9 cellular contexts compared by ENCODE assay signal in the genomic region with DNA sequence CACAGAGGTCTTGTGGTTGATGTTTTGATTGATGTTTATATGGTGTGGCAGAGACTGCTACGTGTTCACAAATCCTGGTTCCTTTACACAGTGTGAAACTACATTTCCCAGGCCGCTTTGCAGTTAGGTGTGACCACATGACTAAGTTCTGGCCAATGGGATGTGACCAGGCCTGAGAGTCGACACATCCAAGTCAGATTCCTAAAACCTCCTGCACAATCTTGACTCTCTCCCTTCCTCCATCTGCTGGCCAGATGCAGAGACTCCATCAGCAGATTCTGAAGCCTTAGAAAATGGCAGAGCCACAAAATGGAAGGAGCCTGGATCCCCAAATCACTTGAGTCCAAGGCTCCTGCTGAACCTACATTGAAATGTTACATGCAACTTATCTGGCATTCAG. TPM values are rescaled to one million over a fixed set of nuclear protein-coding genes. Genes with fewer than 3 reads are reported as not detected.
DNase-seq lines count a peak whose midpoint lies in the region; ATAC-seq and TF ChIP-seq lines count a peak whose summit lies in the region.
"Had no signal": no experiment of that assay in that cellular context is flagged by ENCODE, and none has a peak within 500 bp of the region (broad histone marks: within the 10 kb centered on the region; RNA-seq: fewer than 3 reads in every experiment).

No MANE protein-coding gene starts in this region.

- intact Hi-C loops in Calu3 (cut with micrococcal nuclease; ENCODE audit: unreplicated experiment) (no loop called here), IMR-90 (cut with micrococcal nuclease) (no loop called here), tibial artery (cut with DNase I; ENCODE audit: low total_unique reads) (loop anchor here (10.0 kb wide), 1 partner anchor 83 kb away; no protein-coding TSS in a partner anchor)

- 83% methylated on average over 2 of the region's 3 CpGs; no CpG with 5 or more reads in 1 of the 2 experiments for WGBS in IMR-90 (ENCODE audit: extremely low coverage in 2 of 2, insufficient read length in 1 of 2), 2 experiments
- 82% methylated on average over 3 of the region's 3 CpGs for WGBS in liver

- H3K14ac ChIP-seq in IMR-90 (replicated peaks; ENCODE audit: low read depth, low read length), result no peak overlapping the region

- dilution Hi-C loops in IMR-90 (cut with HindIII; ENCODE audit: low sequenced_read_pairs, unreplicated experiment), result no loop called here

- H3K36me3 Mint-ChIP-seq in Calu3 (ENCODE audit: insufficient read depth, unreplicated experiment), result no peaks in the 10 kb centered on the region
- H3K36me3 Mint-ChIP-seq in effector memory CD8-positive, alpha-beta T cell (ENCODE audit: insufficient read depth), result peaks cover 2% of the 10 kb centered on the region

- H3K9ac ChIP-seq in IMR-90 (ENCODE audit: low read depth, low read length) (no peak overlapping the region), liver (ENCODE audit: low read depth in 1 of 2, low read length in 2 of 2) (no peak overlapping the region)

- no peak for TF ChIP-seq POLR2A in IMR-90 (IDR thresholded peaks at IDR 0.05; ENCODE audit: low read depth, low read length)

- H2AK5ac ChIP-seq in IMR-90 (ENCODE audit: low read depth, low read length), result no peak overlapping the region

- 0 out of 2 replicates have a peak, but pooled peaks cover 6% of the 10 kb centered on the region for H3K9me1 ChIP-seq in IMR-90 (ENCODE audit: insufficient read depth, low read length)

- CTCF ChIA-PET in Calu3 (lab: Charles Lee), result interaction anchor here (1.1 to 1.4 kb wide), 2 partner anchors 15 to 46 kb away, joined by 3 read pairs; partner anchors contain the start of gene TEAD2
- CTCF ChIA-PET in IMR-90 (lab: Yijun Ruan, JAX), result no interaction called here

- H3K27ac ChIP-seq in IMR-90 (ENCODE audit: insufficient read depth, low read length), result no peak overlapping the region
- H3K27ac ChIP-seq in liver (ENCODE audit: low read depth in 1 of 2, low read length in 2 of 2), result no peak overlapping the region
- H3K27ac ChIP-seq in tibial artery, result no peak overlapping the region
- H3K27ac ChIP-seq: epithelial cell of prostate had no signal

- H2BK120ac ChIP-seq in IMR-90 (ENCODE audit: low read depth, low read length), result no peak overlapping the region

- BruUV-seq in Calu3 (replicated peaks; lab: Mats Ljungman, UMichigan) (no TSS peak), IMR-90 (replicated peaks; lab: Mats Ljungman, UMichigan) (no TSS peak)

- H4K8ac ChIP-seq in IMR-90 (ENCODE audit: low read depth in 2 of 2, low read length in 2 of 2), result 0 out of 4 replicates have a peak overlapping the region, but pooled peaks of 1 of the 2 experiments have one; percentile 23

- no peak overlapping the region for H4K5ac ChIP-seq in IMR-90 (ENCODE audit: low read depth, low read length)

- H3K18ac ChIP-seq in IMR-90 (ENCODE audit: low read depth, low read length), result no peak overlapping the region

- H3K4me3 Mint-ChIP-seq in Calu3 (ENCODE audit: low read depth, unreplicated experiment), result no peak overlapping the region
- no peak overlapping the region for H3K4me3 Mint-ChIP-seq in effector memory CD8-positive, alpha-beta T cell

- no peak overlapping the region for H2BK20ac ChIP-seq in IMR-90 (ENCODE audit: low read depth, low read length)

- peak; percentile 89 for ATAC-seq in IMR-90 (ENCODE audit: low read depth)
- ATAC-seq in effector memory CD8-positive, alpha-beta T cell (replicated peaks), result no peak
- no peak for ATAC-seq in GM21576 (IDR thresholded peaks at IDR 0.05; ENCODE audit: unreplicated experiment)

- H3K79me1 ChIP-seq in IMR-90 (ENCODE audit: low read depth in 1 of 2, low read length in 2 of 2), result peaks cover 0 to 26% of the 10 kb centered on the region in 2 experiments; a peak in 3 of 4 replicates

- peaks cover 13% of the 10 kb centered on the region for H4K20me1 ChIP-seq in IMR-90 (ENCODE audit: insufficient read depth, low read length)

- H3K4me1 Mint-ChIP-seq in Calu3 (ENCODE audit: low read depth, unreplicated experiment), result no peaks in the 10 kb centered on the region
- H3K4me1 Mint-ChIP-seq in effector memory CD8-positive, alpha-beta T cell (ENCODE audit: low read depth in 2 of 2), result peaks cover 8 to 13% of the 10 kb centered on the region in 2 donors

- H3K9me3 ChIP-seq in IMR-90 (ENCODE audit: control insufficient read depth, insufficient read depth, low read length) (no peaks in the 10 kb centered on the region), liver (ENCODE audit: control insufficient read depth in 4 of 4, low read length in 3 of 4) (no peaks in the 10 kb centered on the region), tibial artery (no peaks in the 10 kb centered on the region)

- POLR2A ChIA-PET in IMR-90 (lab: Charles Lee; ENCODE audit: unreplicated experiment), result no interaction called here

- no peak overlapping the region for H4K91ac ChIP-seq in IMR-90 (ENCODE audit: insufficient read depth, low read depth, low read length)

- peak; percentile 39 for DNase-seq in Calu3
- DNase-seq in IMR-90, result peak; percentile 82
- peak; percentile 79 for DNase-seq in amniotic epithelial cell (ENCODE audit: low read depth)
- DNase-seq in effector memory CD8-positive, alpha-beta T cell, result no peak
- no peak for DNase-seq in ureter (ENCODE audit: low spot score)
- no peak for DNase-seq in tibial artery

- peaks cover 20% of the 10 kb centered on the region for H3K27me3 Mint-ChIP-seq in Calu3 (ENCODE audit: unreplicated experiment)
- peaks cover 5 to 14% of the 10 kb centered on the region in 2 donors for H3K27me3 Mint-ChIP-seq in effector memory CD8-positive, alpha-beta T cell

- in situ Hi-C loops in IMR-90 (cut with MboI; ENCODE audit: low sequenced_read_pairs), result no loop called here

- H3K36me3 ChIP-seq in IMR-90 (ENCODE audit: control insufficient read depth, insufficient read depth, low read length), result peaks cover 74% of the 10 kb centered on the region
- peaks cover 0 to 14% (median 6%) of the 10 kb centered on the region in 4 donors for H3K36me3 ChIP-seq in liver (ENCODE audit: control insufficient read depth in 4 of 4, insufficient read depth in 3 of 4, low read depth in 1 of 4, low read length in 3 of 4)
- H3K36me3 ChIP-seq in tibial artery, result peaks cover 76 to 100% (median 86%) of the 10 kb centered on the region in 3 donors

- H3K4ac ChIP-seq in IMR-90 (ENCODE audit: low read depth, low read length), result no peak overlapping the region

- H2AFZ ChIP-seq in IMR-90 (replicated peaks; ENCODE audit: low read length, poor library complexity), result no peak overlapping the region

- TF ChIP-seq CTCF in Calu3 (IDR thresholded peaks at IDR 0.05; ENCODE audit: unreplicated experiment) (no peak), IMR-90 (conservative IDR thresholded peaks at IDR 0.05; ENCODE audit: low read depth, low read length) (peak; percentile 29; the same call in 1 of the 2 replicates), liver (IDR thresholded peaks at IDR 0.05; ENCODE audit: low read depth, low read length, missing input control) (peak; percentile 1), tibial artery (IDR thresholded peaks at IDR 0.05) (no peak)

- H3K27me3 ChIP-seq in IMR-90 (ENCODE audit: control insufficient read depth, insufficient read depth, low read length), result no peaks in the 10 kb centered on the region
- no peaks in the 10 kb centered on the region for H3K27me3 ChIP-seq in liver (ENCODE audit: control insufficient read depth in 4 of 4, insufficient read depth in 4 of 4, low read length in 3 of 4)
- H3K27me3 ChIP-seq in tibial artery, result no peaks in the 10 kb centered on the region

- no peak overlapping the region for H3K27ac Mint-ChIP-seq in Calu3 (ENCODE audit: unreplicated experiment)
- H3K27ac Mint-ChIP-seq in effector memory CD8-positive, alpha-beta T cell, result no peak overlapping the region

- no peak overlapping the region for H3K4me3 ChIP-seq in IMR-90 (ENCODE audit: insufficient read depth, low read depth, low read length)
- no peak overlapping the region for H3K4me3 ChIP-seq in liver (ENCODE audit: low read depth in 1 of 3, low read length in 3 of 3)
- H3K4me3 ChIP-seq in tibial artery, result no peak overlapping the region

- no peaks in the 10 kb centered on the region for H3K4me1 ChIP-seq in IMR-90 (ENCODE audit: control insufficient read depth, insufficient read depth, low read length)
- no peaks in the 10 kb centered on the region for H3K4me1 ChIP-seq in liver (ENCODE audit: control insufficient read depth in 4 of 4, insufficient read depth in 4 of 4, low read length in 3 of 4)
- no peaks in the 10 kb centered on the region for H3K4me1 ChIP-seq in tibial artery

- no peak overlapping the region for H2BK5ac ChIP-seq in IMR-90 (ENCODE audit: low read depth, low read length, poor library complexity, severe bottlenecking)

- H2BK15ac ChIP-seq in IMR-90 (ENCODE audit: low read depth, low read length), result no peak overlapping the region

- no peak overlapping the region for H3K4me2 ChIP-seq in IMR-90 (ENCODE audit: low read depth, low read length)

- H2AK9ac ChIP-seq in IMR-90 (replicated peaks; ENCODE audit: low read depth, low read length, poor library complexity), result no peak overlapping the region

- H3K56ac ChIP-seq in IMR-90 (ENCODE audit: extremely low read depth, insufficient read depth, low read length), result no peak overlapping the region

- H3K9me3 Mint-ChIP-seq in Calu3 (ENCODE audit: low read depth, unreplicated experiment), result peaks cover 3% of the 10 kb centered on the region
- H3K9me3 Mint-ChIP-seq in effector memory CD8-positive, alpha-beta T cell, result no peaks in the 10 kb centered on the region

- no peak overlapping the region for H3K23ac ChIP-seq in IMR-90 (ENCODE audit: low read depth, low read length)

- TF ChIP-seq RAD21 in IMR-90 (IDR thresholded peaks at IDR 0.05; ENCODE audit: low read length), result peak; percentile 18; the same call in 1 of the 2 replicates
- TF ChIP-seq RAD21 in liver (IDR thresholded peaks at IDR 0.05), result no peak

RNA-seq across cellular contexts. Expression of gene CD37, which starts 12.6 kb away (rescaled TPM):
- total RNA-seq in Calu3 (2022) (not detected in 2 replicates), IMR-90 (2012; rRNA removed) (not detected in 2 replicates), liver (1 to 10 TPM; 2.9 to 9.6 TPM), ureter (11.0 TPM)
- polyA plus RNA-seq in IMR-90 (2012; rRNA removed) (not detected in 2 replicates), liver (1 to 10 TPM; 3.7 to 4.1 TPM)
- polyA plus RNA-seq in IMR-90 (2012; cell fraction: cytosol; rRNA removed), result not detected in 2 replicates
- not detected in 2 replicates for polyA plus RNA-seq in IMR-90 (2012; cell fraction: nucleus; rRNA removed; ENCODE audit: low replicate concordance)

RNA-seq across cellular contexts. Expression of gene TEAD2, which starts 14.4 kb away (rescaled TPM):
- total RNA-seq in Calu3 (2022), result 2.4 TPM in 2 replicates
- total RNA-seq in IMR-90 (2012; rRNA removed), result 30.8 and 31.7 TPM in 2 replicates
- 33.6 and 37.6 TPM in 2 replicates for polyA plus RNA-seq in IMR-90 (2012; rRNA removed)
- polyA plus RNA-seq in IMR-90 (2012; cell fraction: cytosol; rRNA removed), result 30.8 and 35.5 TPM in 2 replicates
- polyA plus RNA-seq in IMR-90 (2012; cell fraction: nucleus; rRNA removed; ENCODE audit: low replicate concordance), result 30.3 and 49.5 TPM in 2 replicates
- total RNA-seq in liver, result 1 to 10 TPM; 3.3 to 8.1 TPM
- polyA plus RNA-seq in liver, result 1 to 10 TPM; 3.6 to 5.2 TPM
- 22.9 TPM for total RNA-seq in ureter

RNA-seq across cellular contexts. Expression of gene DKKL1, which starts 15.8 kb away (rescaled TPM):
- not detected in 2 replicates for total RNA-seq in Calu3 (2022)
- not detected in 2 replicates for total RNA-seq in IMR-90 (2012; rRNA removed)
- 0.67 TPM in 2 replicates for polyA plus RNA-seq in IMR-90 (2012; rRNA removed)
- polyA plus RNA-seq in IMR-90 (2012; cell fraction: cytosol; rRNA removed), result 0.25 and 0.31 TPM in 2 replicates
- polyA plus RNA-seq in IMR-90 (2012; cell fraction: nucleus; rRNA removed; ENCODE audit: low replicate concordance), result 0.20 and 0.29 TPM in 2 replicates
- under 1 TPM in 1 of 2 donors, not detected in 1; 0.14 TPM for total RNA-seq in liver
- under 1 TPM in 1 of 2 donors, not detected in 1; 0.16 TPM for polyA plus RNA-seq in liver
- 0.62 TPM for total RNA-seq in ureter

RNA-seq across cellular contexts. Expression of gene SLC6A16, which starts 22.8 kb away (rescaled TPM):
- not detected in 2 replicates for total RNA-seq in Calu3 (2022)
- under 0.01 and 0.18 TPM in 2 replicates for total RNA-seq in IMR-90 (2012; rRNA removed)
- 0.76 and 0.89 TPM in 2 replicates for polyA plus RNA-seq in IMR-90 (2012; rRNA removed)
- polyA plus RNA-seq in IMR-90 (2012; cell fraction: cytosol; rRNA removed), result 0.20 and 0.30 TPM in 2 replicates
- polyA plus RNA-seq in IMR-90 (2012; cell fraction: nucleus; rRNA removed; ENCODE audit: low replicate concordance), result 3.8 and 14.8 TPM in 2 replicates
- total RNA-seq in liver, result 1 to 10 TPM in 1 of 2 donors, under 1 TPM in 1; 0.19 to 1.2 TPM
- 1 to 10 TPM; 1.8 to 2.7 TPM for polyA plus RNA-seq in liver
- 2.2 TPM for total RNA-seq in ureter

RNA-seq across cellular contexts. Expression of gene KASH5, which starts 40.2 kb away (rescaled TPM):
- total RNA-seq in Calu3 (2022) (not detected in 2 replicates), IMR-90 (2012; rRNA removed) (not detected in 2 replicates), liver (not detected), ureter (not detected)
- polyA plus RNA-seq in IMR-90 (2012; rRNA removed) (not detected in 2 replicates), liver (not detected)
- not detected in 2 replicates for polyA plus RNA-seq in IMR-90 (2012; cell fraction: cytosol; rRNA removed)
- 0.05 TPM in 1 of 2 replicates, not detected in the other for polyA plus RNA-seq in IMR-90 (2012; cell fraction: nucleus; rRNA removed; ENCODE audit: low replicate concordance)

Comparison
In these comparisons a context has a peak if more than half of its experiments do, and no peak if none do; other contexts are left out.
1. DNase-seq: peak in Calu3 (single experiment), IMR-90 (single experiment) and amniotic epithelial cell (single experiment); none in effector memory CD8-positive, alpha-beta T cell (0 of 3), ureter (single experiment) and tibial artery (0 of 2).
2. CTCF ChIP-seq: peak in IMR-90 (single experiment) and liver (single experiment); none in Calu3 (single experiment) and tibial artery (0 of 2).